In the genomic region with DNA sequence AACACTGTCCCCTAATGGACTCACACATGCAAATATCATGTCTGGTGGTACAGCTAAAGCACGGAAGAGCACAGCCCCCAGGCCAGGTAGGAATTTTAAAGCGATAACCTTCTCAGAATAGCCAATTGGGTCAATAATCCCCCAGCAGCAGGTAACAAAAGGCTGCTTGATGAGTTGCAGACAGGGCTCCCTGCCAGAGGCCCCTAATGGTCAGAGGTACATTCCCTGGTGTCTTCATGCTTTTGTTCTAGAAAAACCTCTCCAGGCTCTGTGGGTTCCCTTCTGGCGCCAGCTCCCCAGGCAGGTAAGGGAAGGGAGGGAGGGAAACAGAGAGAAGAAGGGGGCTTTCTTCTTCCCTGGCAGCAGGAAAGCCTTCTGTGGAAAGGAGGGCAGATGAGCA, we compare ENCODE assay signal across 18 cellular contexts. TPM values are rescaled to one million over a fixed set of nuclear protein-coding genes. Genes with fewer than 3 reads are reported as not detected.
DNase-seq lines count a peak whose midpoint lies in the region; ATAC-seq, FAIRE-seq and TF ChIP-seq lines count a peak whose summit lies in the region.
"Had no signal": no experiment of that assay in that cellular context is flagged by ENCODE, and none has a peak within 500 bp of the region (broad histone marks: within the 10 kb centered on the region; RNA-seq: fewer than 3 reads in every experiment).

No MANE protein-coding gene starts in this region.

- peak overlapping the region; percentile 74; the same call in 1 of the 2 replicates for H3K27ac ChIP-seq in HUES64 (ENCODE audit: low read depth, low read length)
- H3K27ac ChIP-seq in H1 (ENCODE audit: low read depth, low read length), result no peak overlapping the region
- no peak overlapping the region for H3K27ac ChIP-seq in Peyer's patch
- no peak overlapping the region for H3K27ac ChIP-seq in SK-N-SH (ENCODE audit: low read depth in 2 of 2, low read length in 1 of 2)
- H3K27ac ChIP-seq: A549; BLaER1 treated with 17β-estradiol and CSF1 and Interleukin-3, amounts not matched to agents 10 nM and 100 nM had no signal

- 6% methylated on average over 3 of the region's 3 CpGs for WGBS in HUES64
- WGBS in H1 (ENCODE audit: extremely low coverage in 1 of 2, insufficient coverage in 1 of 2, insufficient read length in 1 of 2, insufficient replicate concordance in 2 of 2, low coverage in 1 of 2, low lambda C conversion rate in 2 of 2, missing lambda C conversion rate in 1 of 2), 2 experiments, result 43% methylated on average over 3 of the region's 3 CpGs; no CpG with 5 or more reads in 1 of the 2 experiments
- WGBS in SK-N-SH (ENCODE audit: low lambda C conversion rate), result 62% methylated on average over 3 of the region's 3 CpGs

- DNase-seq in ELF-1 (ENCODE audit: low read depth, low spot score), result peak; percentile 90
- DNase-seq in H1 (ENCODE audit: low read depth in 1 of 2, low spot score in 2 of 2), result no peak
- DNase-seq in nephron progenitor cell, result no peak
- no peak for DNase-seq in DMS 273 (lab: John Stamatoyannopoulos, UW; ENCODE audit: unreplicated experiment)
- no peak for DNase-seq in Peyer's patch
- no peak for DNase-seq in Right ventricle myocardium inferior (ENCODE audit: missing footprints)
- DNase-seq in SK-N-SH, result no peak
- DNase-seq: CD8-positive, alpha-beta memory T cell; DMS79 treated with DMSO at 0.1 percent for 48 hours; NCI-H1105 treated with DMSO at 0.1 percent for 48 hours; NCI-H1694 treated with DMSO at 0.1 percent for 48 hours; NCI-H526 treated with DMSO at 0.1 percent for 48 hours had no signal

- POLR2A ChIA-PET in H1 (lab: Charles Lee; ENCODE audit: partially characterized antibody) (no interaction called here), SK-N-SH (lab: Yijun Ruan, JAX) (no interaction called here)

- H3K4me1 ChIP-seq in HUES64 (ENCODE audit: insufficient read depth, low read length) (peaks cover 12% of the 10 kb centered on the region; the same call in 1 of the 2 replicates), H1 (replicated peaks in 1 of 4; ENCODE audit: control insufficient read depth in 3 of 4, insufficient read depth in 4 of 4, low read length in 3 of 4) (peaks cover 0 to 6% (median 2%) of the 10 kb centered on the region in 4 experiments; a peak in 3 of 7 replicates), Peyer's patch (no peaks in the 10 kb centered on the region), SK-N-SH (ENCODE audit: control insufficient read depth in 1 of 2, insufficient read depth in 2 of 2, low read depth in 1 of 2, low read length in 1 of 2) (peaks cover 0 to 23% of the 10 kb centered on the region in 2 experiments; a peak in 2 of 4 replicates)
- H3K4me1 ChIP-seq: A549; BLaER1 treated with 17β-estradiol and CSF1 and Interleukin-3, amounts not matched to agents 10 nM and 100 nM had no signal

- ATAC-seq in Right ventricle myocardium inferior, result no peak
- ATAC-seq: A549 had no signal

- H4K20me1 ChIP-seq in H1 (replicated peaks in 1 of 2; ENCODE audit: control insufficient read depth in 1 of 2, insufficient read depth in 2 of 2, low read length in 2 of 2) (no peaks in the 10 kb centered on the region), SK-N-SH (ENCODE audit: insufficient read depth) (no peaks in the 10 kb centered on the region)
- H4K20me1 ChIP-seq: BLaER1 treated with 17β-estradiol and CSF1 and Interleukin-3, amounts not matched to agents 10 nM and 100 nM had no signal

- H3K36me3 Mint-ChIP-seq in nephron progenitor cell (ENCODE audit: low read depth), result peaks cover 14% of the 10 kb centered on the region
- H3K36me3 Mint-ChIP-seq: IgD-negative memory B cell had no signal

- TF ChIP-seq CTCF in H1 (IDR thresholded peaks at IDR 0.05; ENCODE audit: control extremely low read depth in 1 of 3, insufficient read depth in 1 of 3, low read depth in 1 of 3, low read length in 3 of 3) (no peak), nephron progenitor cell (IDR thresholded peaks at IDR 0.05) (no peak), Peyer's patch (IDR thresholded peaks at IDR 0.05) (no peak), SK-N-SH (IDR thresholded peaks at IDR 0.05) (no peak)

- H3K36me3 ChIP-seq in HUES64 (ENCODE audit: insufficient read depth, low read length), result no peaks in the 10 kb centered on the region
- H3K36me3 ChIP-seq in H1 (ENCODE audit: control insufficient read depth in 2 of 4, insufficient read depth in 4 of 4, low read length in 3 of 4), result no peaks in the 10 kb centered on the region
- H3K36me3 ChIP-seq in Peyer's patch, result no peaks in the 10 kb centered on the region
- H3K36me3 ChIP-seq in SK-N-SH (replicated peaks in 1 of 2; ENCODE audit: control insufficient read depth in 1 of 2, insufficient read depth in 2 of 2, low read length in 1 of 2), result no peaks in the 10 kb centered on the region
- H3K36me3 ChIP-seq: BLaER1 treated with 17β-estradiol and CSF1 and Interleukin-3, amounts not matched to agents 10 nM and 100 nM had no signal

- CTCF ChIA-PET in H1 (lab: Charles Lee; ENCODE audit: partially characterized antibody), result interaction anchor here (0.7 to 7.9 kb wide), 8 partner anchors 10 to 138 kb away, joined by 3 to 110 read pairs (median 4); no protein-coding TSS in a partner anchor
- CTCF ChIA-PET in SK-N-SH (lab: Yijun Ruan, JAX), result interaction anchor here (1.2 to 1.7 kb wide), 3 partner anchors 12 to 138 kb away, joined by 5 to 9 read pairs (median 8); no protein-coding TSS in a partner anchor

- H3K27me3 Mint-ChIP-seq in nephron progenitor cell (ENCODE audit: low read depth, poor library complexity), result peaks cover 2% of the 10 kb centered on the region

- H3K4me1 Mint-ChIP-seq in nephron progenitor cell, result peaks cover 71% of the 10 kb centered on the region
- H3K4me1 Mint-ChIP-seq: CD8-positive, alpha-beta memory T cell; IgD-negative memory B cell had no signal

- no peak overlapping the region for H3K14ac ChIP-seq in H1 (ENCODE audit: insufficient read length)

- no peak overlapping the region for H3K4ac ChIP-seq in H1 (replicated peaks; ENCODE audit: insufficient read length, low read depth, low read length)

- H3K27me3 ChIP-seq in HUES64 (ENCODE audit: insufficient read depth, low read length), result no peaks in the 10 kb centered on the region
- H3K27me3 ChIP-seq in H1 (replicated peaks in 1 of 4; ENCODE audit: control insufficient read depth in 3 of 4, extremely low read depth in 1 of 4, insufficient read depth in 3 of 4, low read length in 3 of 4), result no peaks in the 10 kb centered on the region
- H3K27me3 ChIP-seq in Peyer's patch, result no peaks in the 10 kb centered on the region
- H3K27me3 ChIP-seq in SK-N-SH (ENCODE audit: insufficient read depth), result no peaks in the 10 kb centered on the region
- H3K27me3 ChIP-seq: BLaER1 treated with 17β-estradiol and CSF1 and Interleukin-3, amounts not matched to agents 10 nM and 100 nM had no signal

- no peaks in the 10 kb centered on the region for H3K9me3 ChIP-seq in HUES64 (ENCODE audit: insufficient read depth, low read depth, low read length)
- H3K9me3 ChIP-seq in H1 (ENCODE audit: insufficient read depth in 2 of 2, low read depth in 1 of 2, low read length in 1 of 2), result no peaks in the 10 kb centered on the region
- H3K9me3 ChIP-seq in Peyer's patch, result no peaks in the 10 kb centered on the region
- H3K9me3 ChIP-seq in SK-N-SH, result no peaks in the 10 kb centered on the region
- H3K9me3 ChIP-seq: A549 had no signal

- H3K9me2 ChIP-seq in SK-N-SH, result no peaks in the 10 kb centered on the region

- H3K18ac ChIP-seq in H1 (ENCODE audit: extremely low read depth, low read length), result no peak overlapping the region; the same call in 1 of the 2 replicates

- TF ChIP-seq POLR2A in H1 (IDR thresholded peaks at IDR 0.05; ENCODE audit: control extremely low read depth in 1 of 2, low read depth in 2 of 2, low read length in 2 of 2) (no peak), Peyer's patch (IDR thresholded peaks at IDR 0.05) (no peak)

- H3K9ac ChIP-seq in HUES64 (ENCODE audit: low read depth, low read length) (no peak overlapping the region; the same call in 1 of the 2 replicates), H1 (replicated peaks in 1 of 4; ENCODE audit: extremely low read depth in 1 of 4, low read depth in 3 of 4, low read length in 3 of 4) (no peak overlapping the region), SK-N-SH (no peak overlapping the region)
- H3K9ac ChIP-seq: BLaER1 treated with 17β-estradiol and CSF1 and Interleukin-3, amounts not matched to agents 10 nM and 100 nM had no signal

- H3K23ac ChIP-seq in H1 (ENCODE audit: insufficient read length), result no peak overlapping the region

- peak overlapping the region; percentile 77 for H3K27ac Mint-ChIP-seq in nephron progenitor cell
- H3K27ac Mint-ChIP-seq: CD8-positive, alpha-beta memory T cell; IgD-negative memory B cell had no signal

- H4K5ac ChIP-seq in H1 (ENCODE audit: insufficient read length, low read depth, low read length), result no peak overlapping the region

- no peak overlapping the region for H2BK15ac ChIP-seq in H1 (ENCODE audit: low read length)

- no peaks in the 10 kb centered on the region; the same call in 1 of the 2 replicates for H3K23me2 ChIP-seq in H1 (ENCODE audit: low read depth, low read length)

- no peak overlapping the region for H3K4me3 Mint-ChIP-seq in nephron progenitor cell
- H3K4me3 Mint-ChIP-seq: CD8-positive, alpha-beta memory T cell had no signal

- H2AK5ac ChIP-seq in H1 (ENCODE audit: low read depth, low read length), result no peak overlapping the region

- intact Hi-C loops in Right ventricle myocardium inferior (cut with DNase I), result loop anchor here (5.0 kb wide), 1 partner anchor 61 kb away; no protein-coding TSS in a partner anchor

- no peaks in the 10 kb centered on the region for H3K79me1 ChIP-seq in H1 (ENCODE audit: low read depth, low read length)

- no peak overlapping the region for H4K8ac ChIP-seq in H1 (ENCODE audit: extremely low read depth, insufficient read depth, low read length)

- H3K4me3 ChIP-seq in HUES64 (ENCODE audit: low read length), result no peak overlapping the region
- no peak overlapping the region for H3K4me3 ChIP-seq in H1 (ENCODE audit: extremely low read depth in 1 of 4, insufficient read depth in 2 of 4, low read depth in 3 of 4, low read length in 4 of 4)
- no peak overlapping the region for H3K4me3 ChIP-seq in Peyer's patch
- H3K4me3 ChIP-seq in SK-N-SH (ENCODE audit: low read depth in 2 of 2, low read length in 1 of 2), result no peak overlapping the region
- H3K4me3 ChIP-seq: A549; BLaER1 treated with 17β-estradiol and CSF1 and Interleukin-3, amounts not matched to agents 10 nM and 100 nM had no signal

- no peak overlapping the region for H3K56ac ChIP-seq in H1 (replicated peaks; ENCODE audit: insufficient read length, low read depth, low read length)

- TF ChIP-seq EP300 in H1 (IDR thresholded peaks at IDR 0.05; ENCODE audit: borderline replicate concordance in 1 of 2, low read depth in 2 of 2, low read length in 2 of 2) (no peak), SK-N-SH (IDR thresholded peaks at IDR 0.05; ENCODE audit: borderline replicate concordance in 1 of 2, low read depth in 1 of 2, low read length in 1 of 2) (no peak)

- H3K4me2 ChIP-seq in H1 (ENCODE audit: insufficient read depth in 1 of 2, low read depth in 2 of 2, low read length in 2 of 2) (peak overlapping the region; percentile 5 to 11; a peak in 1 of 4 replicates), SK-N-SH (no peak overlapping the region)
- H3K4me2 ChIP-seq: A549; BLaER1 treated with 17β-estradiol and CSF1 and Interleukin-3, amounts not matched to agents 10 nM and 100 nM had no signal

- H3K9me3 Mint-ChIP-seq in nephron progenitor cell, result peaks cover 20% of the 10 kb centered on the region
- H3K9me3 Mint-ChIP-seq: IgD-negative memory B cell had no signal

- H2BK12ac ChIP-seq in H1 (ENCODE audit: low read depth, low read length), result no peak overlapping the region

- no peaks in the 10 kb centered on the region for H3K79me2 ChIP-seq in H1 (ENCODE audit: control insufficient read depth in 1 of 2, insufficient read depth in 2 of 2, low read length in 2 of 2)
- no peaks in the 10 kb centered on the region for H3K79me2 ChIP-seq in SK-N-SH (ENCODE audit: insufficient read depth)

- FAIRE-seq in H1 (lab: Jason Lieb, UNC), result no peak
- FAIRE-seq: A549, D721Med, G401.6 had no signal

- no peak overlapping the region for H4K91ac ChIP-seq in H1 (replicated peaks; ENCODE audit: insufficient read length, low read length)

- TF ChIP-seq RAD21 in H1 (IDR thresholded peaks at IDR 0.05 in 1 of 2, conservative IDR thresholded peaks at IDR 0.05 in 1 of 2; ENCODE audit: low read depth in 2 of 2, low read length in 2 of 2) (no peak), SK-N-SH (IDR thresholded peaks at IDR 0.05; ENCODE audit: low read length) (no peak)

- no peaks in the 10 kb centered on the region for H3F3A ChIP-seq in SK-N-SH (replicated peaks; ENCODE audit: insufficient read depth)

- H2BK120ac ChIP-seq in H1 (replicated peaks; ENCODE audit: low read depth, low read length), result no peak overlapping the region

- no peak overlapping the region for H2BK20ac ChIP-seq in H1 (ENCODE audit: low read length)

- H2BK5ac ChIP-seq in H1 (ENCODE audit: low read depth, low read length), result no peak overlapping the region

- no peak overlapping the region for H2AFZ ChIP-seq in H1 (ENCODE audit: low read length)
- no peak overlapping the region for H2AFZ ChIP-seq in SK-N-SH (ENCODE audit: low read depth)

RNA-seq across cellular contexts. Expression of gene PRTG, which starts 43.4 kb away (rescaled TPM):
- 57.8 TPM for polyA plus RNA-seq in HUES64 (2013, experiment 1 of 2)
- polyA plus RNA-seq in HUES64 (2013, experiment 2 of 2), result 75.2 TPM
- 3.2 and 3.4 TPM in 2 replicates for total RNA-seq in H1 (2021; fragmentation: NEBNext Ultra II Directional; extraction: Animal tissue kit (Norgen Biotek cat#: 25700))
- 2.1 and 3.1 TPM in 2 replicates for polyA plus RNA-seq in H1 (2011; rRNA removed)
- polyA plus RNA-seq in H1 (2011; cell fraction: cytosol; rRNA removed), result 2.6 TPM
- 4.0 TPM for polyA plus RNA-seq in H1 (2011; cell fraction: nucleus; rRNA removed)
- polyA plus RNA-seq in H1 (2012, experiment 1 of 2), result 1.9 to 3.3 TPM (median 2.6 TPM) in 4 replicates
- polyA plus RNA-seq in H1 (2012, experiment 2 of 2), result 0.35 TPM
- polyA plus RNA-seq in H1 (2013, experiment 1 of 2), result 4.5 TPM
- 3.4 TPM for polyA plus RNA-seq in H1 (2013, experiment 2 of 2)
- 8.5 and 15.2 TPM in 2 replicates for polyA minus RNA-seq in H1 (2011; rRNA and poly(A)+ RNA removed)
- polyA minus RNA-seq in H1 (2011; cell fraction: cytosol; rRNA and poly(A)+ RNA removed), result 6.4 TPM
- 18.8 TPM for polyA minus RNA-seq in H1 (2011; cell fraction: nucleus; rRNA and poly(A)+ RNA removed)
- 1 to 10 TPM in 1 of 4 donors, under 1 TPM in 2, not detected in 1; 0.19 to 6.6 (median 0.54) TPM for total RNA-seq in Peyer's patch
- 0.43 TPM for total RNA-seq in Right ventricle myocardium inferior
- polyA plus RNA-seq in SK-N-SH (2012; rRNA removed), result 3.0 and 3.6 TPM in 2 replicates
- polyA plus RNA-seq in SK-N-SH (2012; cell fraction: cytosol; rRNA removed), result 4.3 TPM in 2 replicates
- 5.7 and 6.0 TPM in 2 replicates for polyA plus RNA-seq in SK-N-SH (2012; cell fraction: nucleus; rRNA removed)
- total RNA-seq: CD8-positive, alpha-beta memory T cell had no signal
- polyA plus RNA-seq: CD8-positive, alpha-beta memory T cell; IgD-negative memory B cell had no signal
